In genomic region chr12:63149884-63150254, GRCh38 we compare ENCODE assay signal across 12 cellular contexts. TPM values are rescaled to one million over a fixed set of nuclear protein-coding genes. Genes with fewer than 3 reads are reported as not detected.
DNase-seq lines count a peak whose midpoint lies in the region; ATAC-seq, FAIRE-seq and TF ChIP-seq lines count a peak whose summit lies in the region.
"Had no signal": no experiment of that assay in that cellular context is flagged by ENCODE, and none has a peak within 500 bp of the region (broad histone marks: within the 10 kb centered on the region; RNA-seq: fewer than 3 reads in every experiment).

No MANE protein-coding gene starts in this region.

- H3K4me2 ChIP-seq in H1 (ENCODE audit: insufficient read depth in 1 of 2, low read depth in 2 of 2, low read length in 2 of 2): peak overlapping the region; percentile 97 to 98

- peaks cover 19% of the 10 kb centered on the region for H3K4me1 Mint-ChIP-seq in activated CD4-positive, alpha-beta T cell treated with anti-CD3 and anti-CD28 coated beads for 36 hours
- peaks cover 11 to 27% (median 22%) of the 10 kb centered on the region in 7 donors for H3K4me1 Mint-ChIP-seq in naive thymus-derived CD4-positive, alpha-beta T cell

- peak overlapping the region; percentile 5 for H3K4me3 Mint-ChIP-seq in activated CD4-positive, alpha-beta T cell treated with anti-CD3 and anti-CD28 coated beads for 36 hours
- peak overlapping the region in 8 of 10 donors; percentile 45 to 68 (median 56) for H3K4me3 Mint-ChIP-seq in naive thymus-derived CD4-positive, alpha-beta T cell

- H2BK120ac ChIP-seq in H1 (replicated peaks; ENCODE audit: low read depth, low read length): no peak overlapping the region

- H3K79me1 ChIP-seq in H1 (ENCODE audit: low read depth, low read length): no peaks in the 10 kb centered on the region

- H3K9ac ChIP-seq in H1 (replicated peaks in 1 of 4; ENCODE audit: extremely low read depth in 1 of 4, low read depth in 3 of 4, low read length in 3 of 4): no peak overlapping the region

- H3K4me1 ChIP-seq in H1 (replicated peaks in 1 of 4; ENCODE audit: control insufficient read depth in 3 of 4, insufficient read depth in 4 of 4, low read length in 3 of 4): peaks cover 0 to 13% (median 9%) of the 10 kb centered on the region in 4 experiments; a peak in 5 of 7 replicates
- peaks cover 0 to 6% of the 10 kb centered on the region in 2 donors for H3K4me1 ChIP-seq in naive thymus-derived CD4-positive, alpha-beta T cell (ENCODE audit: control insufficient read depth in 2 of 2, insufficient read depth in 2 of 2, low read length in 2 of 2)
- peaks cover 0 to 19% (median 7%) of the 10 kb centered on the region in 4 donors for H3K4me1 ChIP-seq in tibial artery

- H2BK5ac ChIP-seq in H1 (ENCODE audit: low read depth, low read length): no peak overlapping the region

- no peak for TF ChIP-seq EP300 in H1 (IDR thresholded peaks at IDR 0.05; ENCODE audit: borderline replicate concordance in 1 of 2, low read depth in 2 of 2, low read length in 2 of 2)

- H4K91ac ChIP-seq in H1 (replicated peaks; ENCODE audit: insufficient read length, low read length): no peak overlapping the region

- H2BK20ac ChIP-seq in H1 (ENCODE audit: low read length): no peak overlapping the region

- H2BK15ac ChIP-seq in H1 (ENCODE audit: low read length): no peak overlapping the region

- H2BK12ac ChIP-seq in H1 (ENCODE audit: low read depth, low read length): peak overlapping the region; percentile 30; the same call in 1 of the 2 replicates

- H3K79me2 ChIP-seq in H1 (ENCODE audit: control insufficient read depth in 1 of 2, insufficient read depth in 2 of 2, low read length in 2 of 2): no peaks in the 10 kb centered on the region

- H2AFZ ChIP-seq in H1 (ENCODE audit: low read length): peak overlapping the region; percentile 90

- no peak for FAIRE-seq in H1 (lab: Jason Lieb, UNC)
- FAIRE-seq: D721Med, GM12891 had no signal

- DNase-seq in activated CD4-positive, alpha-beta T cell treated with anti-CD3 and anti-CD28 coated beads for 36 hours: no peak
- DNase-seq in activated CD4-positive, alpha-beta T cell treated with anti-CD3 and anti-CD28 coated beads, Interleukin-2, amount 50 U/mL, for 1 hour: no peak
- DNase-seq in H1 (ENCODE audit: low read depth in 1 of 2, low spot score in 2 of 2): no peak
- DNase-seq in naive thymus-derived CD4-positive, alpha-beta T cell: no peak
- DNase-seq in tibial artery: no peak
- no peak for DNase-seq in central memory CD4-positive, alpha-beta T cell
- DNase-seq in head of caudate nucleus: no peak
- DNase-seq: occipital lobe had no signal

- no peak overlapping the region for H3K27ac ChIP-seq in H1 (ENCODE audit: low read depth, low read length)
- H3K27ac ChIP-seq in naive thymus-derived CD4-positive, alpha-beta T cell (ENCODE audit: low read depth, low read length): no peak overlapping the region
- peak overlapping the region; percentile 90 to 91 for H3K27ac ChIP-seq in tibial artery

- peaks cover 2 to 5% of the 10 kb centered on the region in 2 experiments for H4K20me1 ChIP-seq in H1 (replicated peaks in 1 of 2; ENCODE audit: control insufficient read depth in 1 of 2, insufficient read depth in 2 of 2, low read length in 2 of 2)

- H3K9me3 Mint-ChIP-seq in activated CD4-positive, alpha-beta T cell treated with anti-CD3 and anti-CD28 coated beads for 36 hours (ENCODE audit: low read depth): no peaks in the 10 kb centered on the region
- H3K9me3 Mint-ChIP-seq in naive thymus-derived CD4-positive, alpha-beta T cell: peaks cover 0 to 6% (median 0%) of the 10 kb centered on the region in 11 donors

- H3K27ac Mint-ChIP-seq in activated CD4-positive, alpha-beta T cell treated with anti-CD3 and anti-CD28 coated beads for 36 hours: no peak overlapping the region
- no peak overlapping the region for H3K27ac Mint-ChIP-seq in naive thymus-derived CD4-positive, alpha-beta T cell

- peaks cover 52% of the 10 kb centered on the region for H3K27me3 Mint-ChIP-seq in activated CD4-positive, alpha-beta T cell treated with anti-CD3 and anti-CD28 coated beads for 36 hours
- H3K27me3 Mint-ChIP-seq in naive thymus-derived CD4-positive, alpha-beta T cell: peaks cover 58 to 72% (median 63%) of the 10 kb centered on the region in 5 donors

- CTCF ChIA-PET in activated CD4-positive, alpha-beta T cell treated with anti-CD3 and anti-CD28 coated beads for 36 hours (lab: Charles Lee): interaction anchor here (2.2 kb wide), 1 partner anchor 8 kb away, joined by 7 read pairs; no protein-coding TSS in a partner anchor
- CTCF ChIA-PET in H1 (lab: Charles Lee; ENCODE audit: partially characterized antibody): interaction anchor here (1.5 kb wide), 1 partner anchor 47 kb away, joined by 5 read pairs; no protein-coding TSS in a partner anchor
- CTCF ChIA-PET in naive thymus-derived CD4-positive, alpha-beta T cell (lab: Charles Lee): no interaction called here

- H3K23ac ChIP-seq in H1 (ENCODE audit: insufficient read length): no peak overlapping the region

- no peak overlapping the region for H2AK5ac ChIP-seq in H1 (ENCODE audit: low read depth, low read length)

- H3K36me3 ChIP-seq in H1 (ENCODE audit: control insufficient read depth in 2 of 4, insufficient read depth in 4 of 4, low read length in 3 of 4) (no peaks in the 10 kb centered on the region), tibial artery (no peaks in the 10 kb centered on the region)
- no peaks in the 10 kb centered on the region for H3K36me3 ChIP-seq in naive thymus-derived CD4-positive, alpha-beta T cell (ENCODE audit: control insufficient read depth in 2 of 3, insufficient read depth in 3 of 3, low read length in 3 of 3)

- intact Hi-C loops in activated CD4-positive, alpha-beta T cell treated with anti-CD3 and anti-CD28 coated beads for 36 hours (cut with DNase I, micrococcal nuclease): loop anchor here in 1 of 2 experiments (5.0 kb wide), 1 partner anchor 652 kb away; no protein-coding TSS in a partner anchor
- intact Hi-C loops in naive thymus-derived CD4-positive, alpha-beta T cell (cut with micrococcal nuclease): loop anchor here in 1 of 2 donors (5.0 kb wide), 1 partner anchor 1107 kb away; no protein-coding TSS in a partner anchor
- intact Hi-C loops in tibial artery (cut with DNase I; ENCODE audit: low total_unique reads): loop anchor here (5.0 kb wide), 1 partner anchor 627 kb away; the partner anchor contains the start of gene RXYLT1
- intact Hi-C loops in head of caudate nucleus (cut with DNase I): no loop called here

- H3K14ac ChIP-seq in H1 (ENCODE audit: insufficient read length): no peak overlapping the region

- WGBS in H1 (ENCODE audit: extremely low coverage in 1 of 2, insufficient coverage in 1 of 2, insufficient read length in 1 of 2, insufficient replicate concordance in 2 of 2, low coverage in 1 of 2, low lambda C conversion rate in 2 of 2, missing lambda C conversion rate in 1 of 2), 2 experiments: 13% methylated on average over 26 of the region's 26 CpGs; no CpG with 5 or more reads in 1 of the 2 experiments

- TF ChIP-seq RAD21 in H1 (IDR thresholded peaks at IDR 0.05 in 1 of 2, conservative IDR thresholded peaks at IDR 0.05 in 1 of 2; ENCODE audit: low read depth in 2 of 2, low read length in 2 of 2): no peak

- no peak for TF ChIP-seq CTCF in H1 (IDR thresholded peaks at IDR 0.05; ENCODE audit: control extremely low read depth in 1 of 3, insufficient read depth in 1 of 3, low read depth in 1 of 3, low read length in 3 of 3)
- no peak for TF ChIP-seq CTCF in tibial artery (IDR thresholded peaks at IDR 0.05)

- H4K8ac ChIP-seq in H1 (ENCODE audit: extremely low read depth, insufficient read depth, low read length): peak overlapping the region; percentile 3; the same call in 1 of the 2 replicates

- no peak overlapping the region for H3K56ac ChIP-seq in H1 (replicated peaks; ENCODE audit: insufficient read length, low read depth, low read length)

- POLR2A ChIA-PET in activated CD4-positive, alpha-beta T cell treated with anti-CD3 and anti-CD28 coated beads for 36 hours (lab: Charles Lee): no interaction called here
- POLR2A ChIA-PET in H1 (lab: Charles Lee; ENCODE audit: partially characterized antibody): interaction anchor here (1.6 kb wide), 1 partner anchor 179 kb away, joined by 3 read pairs; no protein-coding TSS in a partner anchor
- POLR2A ChIA-PET in naive thymus-derived CD4-positive, alpha-beta T cell (lab: Charles Lee): no interaction called here

- no peak for TF ChIP-seq POLR2A in H1 (IDR thresholded peaks at IDR 0.05; ENCODE audit: control extremely low read depth in 1 of 2, low read depth in 2 of 2, low read length in 2 of 2)

- H3K4me3 ChIP-seq in H1 (ENCODE audit: extremely low read depth in 1 of 4, insufficient read depth in 2 of 4, low read depth in 3 of 4, low read length in 4 of 4): peak overlapping the region; percentile 46 to 65 (median 58); a peak in 7 of 8 replicates
- no peak overlapping the region for H3K4me3 ChIP-seq in naive thymus-derived CD4-positive, alpha-beta T cell (ENCODE audit: low read length)
- peak overlapping the region; percentile 76 to 79 for H3K4me3 ChIP-seq in tibial artery

- H3K4ac ChIP-seq in H1 (replicated peaks; ENCODE audit: insufficient read length, low read depth, low read length): no peak overlapping the region

- H3K9me3 ChIP-seq in H1 (ENCODE audit: insufficient read depth in 2 of 2, low read depth in 1 of 2, low read length in 1 of 2): peaks cover 0 to 3% of the 10 kb centered on the region in 2 experiments; a peak in 1 of 4 replicates
- no peaks in the 10 kb centered on the region for H3K9me3 ChIP-seq in naive thymus-derived CD4-positive, alpha-beta T cell (ENCODE audit: control insufficient read depth in 2 of 3, low read length in 3 of 3)
- no peaks in the 10 kb centered on the region for H3K9me3 ChIP-seq in tibial artery

- no peaks in the 10 kb centered on the region for H3K36me3 Mint-ChIP-seq in activated CD4-positive, alpha-beta T cell treated with anti-CD3 and anti-CD28 coated beads for 36 hours (ENCODE audit: low read depth)
- peaks cover 0 to 12% (median 0%) of the 10 kb centered on the region in 5 donors for H3K36me3 Mint-ChIP-seq in naive thymus-derived CD4-positive, alpha-beta T cell

- no peak overlapping the region for H3K18ac ChIP-seq in H1 (ENCODE audit: extremely low read depth, low read length)

- no peak overlapping the region for H4K5ac ChIP-seq in H1 (ENCODE audit: insufficient read length, low read depth, low read length)

- H3K23me2 ChIP-seq in H1 (ENCODE audit: low read depth, low read length): peaks cover 22% of the 10 kb centered on the region

- peaks cover 17 to 41% (median 34%) of the 10 kb centered on the region in 4 experiments for H3K27me3 ChIP-seq in H1 (replicated peaks in 1 of 4; ENCODE audit: control insufficient read depth in 3 of 4, extremely low read depth in 1 of 4, insufficient read depth in 3 of 4, low read length in 3 of 4)
- peaks cover 0 to 13% of the 10 kb centered on the region in 2 donors for H3K27me3 ChIP-seq in naive thymus-derived CD4-positive, alpha-beta T cell (ENCODE audit: control insufficient read depth in 2 of 2, insufficient read depth in 2 of 2, low read length in 2 of 2)
- H3K27me3 ChIP-seq in tibial artery: peaks cover 0 to 7% of the 10 kb centered on the region in 2 donors

- ATAC-seq in activated CD4-positive, alpha-beta T cell treated with anti-CD3 and anti-CD28 coated beads for 36 hours: no peak
- ATAC-seq in naive thymus-derived CD4-positive, alpha-beta T cell: no peak
- ATAC-seq in HG02798 (IDR thresholded peaks at IDR 0.05; ENCODE audit: poor library complexity, unreplicated experiment): no peak

RNA-seq across cellular contexts. Expression of gene AVPR1A, which starts 1.1 kb away (rescaled TPM):
- total RNA-seq in activated CD4-positive, alpha-beta T cell treated with anti-CD3 and anti-CD28 coated beads for 36 hours: not detected
- total RNA-seq in H1 (2021; fragmentation: NEBNext Ultra II Directional; extraction: Animal tissue kit (Norgen Biotek cat#: 25700)): 0.11 and 0.20 TPM in 2 replicates
- polyA plus RNA-seq in H1 (2011; rRNA removed): 0.13 and 0.14 TPM in 2 replicates
- 0.09 TPM for polyA plus RNA-seq in H1 (2011; cell fraction: cytosol; rRNA removed)
- polyA plus RNA-seq in H1 (2011; cell fraction: nucleus; rRNA removed): 0.01 TPM
- 0.09 to 0.11 TPM (median 0.11 TPM) in 3 of 4 replicates, not detected in the other for polyA plus RNA-seq in H1 (2012, experiment 1 of 2)
- polyA plus RNA-seq in H1 (2012, experiment 2 of 2): not detected
- 0.12 TPM for polyA plus RNA-seq in H1 (2013, experiment 1 of 2)
- 0.29 TPM for polyA plus RNA-seq in H1 (2013, experiment 2 of 2)
- polyA minus RNA-seq in H1 (2011; rRNA and poly(A)+ RNA removed): 0.13 and 0.49 TPM in 2 replicates
- polyA minus RNA-seq in H1 (2011; cell fraction: cytosol; rRNA and poly(A)+ RNA removed): 0.15 TPM
- 0.30 TPM for polyA minus RNA-seq in H1 (2011; cell fraction: nucleus; rRNA and poly(A)+ RNA removed)
- under 1 TPM in 1 of 5 experiments, not detected in 4; 0.05 TPM for total RNA-seq in naive thymus-derived CD4-positive, alpha-beta T cell
- not detected for polyA plus RNA-seq in naive thymus-derived CD4-positive, alpha-beta T cell
- total RNA-seq: A172 had no signal

Comparison
In these comparisons a context has a peak if more than half of its experiments do, and no peak if none do; other contexts are left out.
1. H3K27ac ChIP-seq: peak in tibial artery (2 of 2); none in H1 (single experiment) and naive thymus-derived CD4-positive, alpha-beta T cell (single experiment).